In the genomic region with DNA sequence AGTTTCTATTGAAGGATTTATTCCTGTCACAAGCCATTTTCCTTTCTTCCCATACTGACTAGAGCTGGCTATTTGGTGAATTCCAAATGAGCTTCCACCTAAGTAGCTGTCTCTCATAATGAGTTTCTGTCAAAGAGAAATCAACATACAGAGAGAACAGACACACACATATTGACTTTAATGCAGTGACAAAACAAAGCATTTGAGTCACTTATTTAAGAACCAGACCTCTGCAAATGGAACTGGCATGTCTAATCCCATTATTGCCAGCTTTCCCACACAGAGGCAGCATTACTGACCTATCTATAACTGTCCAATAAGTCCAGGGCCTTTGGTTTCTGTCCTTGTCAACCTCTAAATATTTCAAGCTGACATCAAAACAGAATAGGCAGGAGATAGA, we compare ENCODE assay signal across 8 cellular contexts.
DNase-seq lines count a peak whose midpoint lies in the region; ATAC-seq and TF ChIP-seq lines count a peak whose summit lies in the region.

No MANE protein-coding gene starts in this region.

- no peak for TF ChIP-seq CTCF in gastrocnemius medialis (IDR thresholded peaks at IDR 0.05 in 4 of 5, conservative IDR thresholded peaks at IDR 0.05 in 1 of 5)

- H3K27ac Mint-ChIP-seq in activated T-helper 2 cell treated with anti-CD3 and anti-CD28 coated beads, Interferon-gamma antibody, Interleukin-2, Interleukin-4, amounts not matched to agents 10 μg/mL and 5 μg/mL and 100 μg/mL, durations not matched to agents 14 hours and 24 hours and 36 hours: no peak overlapping the region

- peaks cover 9% of the 10 kb centered on the region for H3K27me3 Mint-ChIP-seq in activated T-helper 2 cell treated with anti-CD3 and anti-CD28 coated beads, Interferon-gamma antibody, Interleukin-2, Interleukin-4, amounts not matched to agents 10 μg/mL and 5 μg/mL and 100 μg/mL, durations not matched to agents 14 hours and 24 hours and 36 hours (ENCODE audit: low read depth)

- ATAC-seq in GM19351 (IDR thresholded peaks at IDR 0.05; ENCODE audit: unreplicated experiment) (peak; percentile 17), HG02798 (IDR thresholded peaks at IDR 0.05; ENCODE audit: poor library complexity, unreplicated experiment) (peak; percentile 19), gastrocnemius medialis (no peak)

- no peaks in the 10 kb centered on the region for H3K9me3 Mint-ChIP-seq in activated T-helper 2 cell treated with anti-CD3 and anti-CD28 coated beads, Interferon-gamma antibody, Interleukin-2, Interleukin-4, amounts not matched to agents 10 μg/mL and 5 μg/mL and 100 μg/mL, durations not matched to agents 14 hours and 24 hours and 36 hours

- no peak for DNase-seq in activated T-helper 2 cell treated with anti-CD3 and anti-CD28 coated beads, Interferon-gamma antibody, Interleukin-2, Interleukin-4, amounts not matched to agents 10 μg/mL and 5 μg/mL and 100 μg/mL, durations not matched to agents 14 hours and 24 hours and 36 hours (ENCODE audit: low spot score)
- no peak for DNase-seq in gastrocnemius medialis
- DNase-seq in HPDE6-E6E7 (ENCODE audit: extremely low spot score): no peak
- no peak for DNase-seq in iPS-NIHi11 (ENCODE audit: low spot score)
- no peak for DNase-seq in germinal center (ENCODE audit: low spot score)
- DNase-seq in erythroblast (lab: John Stamatoyannopoulos, UW): no peak

- H3K27me3 ChIP-seq in gastrocnemius medialis: no peaks in the 10 kb centered on the region

- in situ Hi-C loops in gastrocnemius medialis (cut with MboI; ENCODE audit: low sequenced_read_pairs in 4 of 4): no loop called here

- H3K36me3 ChIP-seq in gastrocnemius medialis: no peaks in the 10 kb centered on the region

- peak overlapping the region; percentile 19 for H3K4me3 Mint-ChIP-seq in activated T-helper 2 cell treated with anti-CD3 and anti-CD28 coated beads, Interferon-gamma antibody, Interleukin-2, Interleukin-4, amounts not matched to agents 10 μg/mL and 5 μg/mL and 100 μg/mL, durations not matched to agents 14 hours and 24 hours and 36 hours (ENCODE audit: low read depth)

- no peaks in the 10 kb centered on the region for H3K9me3 ChIP-seq in gastrocnemius medialis

- peaks cover 13% of the 10 kb centered on the region for H3K4me1 Mint-ChIP-seq in activated T-helper 2 cell treated with anti-CD3 and anti-CD28 coated beads, Interferon-gamma antibody, Interleukin-2, Interleukin-4, amounts not matched to agents 10 μg/mL and 5 μg/mL and 100 μg/mL, durations not matched to agents 14 hours and 24 hours and 36 hours (ENCODE audit: low read depth)

- intact Hi-C loops in activated T-helper 2 cell treated with anti-CD3 and anti-CD28 coated beads, Interferon-gamma antibody, Interleukin-2, Interleukin-4, amounts not matched to agents 10 μg/mL and 5 μg/mL and 100 μg/mL, durations not matched to agents 14 hours and 24 hours and 36 hours (cut with micrococcal nuclease): loop anchor here (1.0 to 5.0 kb wide), 2 partner anchors 45 to 181 kb away; a partner anchor contains a TSS
- intact Hi-C loops in gastrocnemius medialis (cut with DNase I; ENCODE audit: low total_unique reads): no loop called here

- H3K36me3 Mint-ChIP-seq in activated T-helper 2 cell treated with anti-CD3 and anti-CD28 coated beads, Interferon-gamma antibody, Interleukin-2, Interleukin-4, amounts not matched to agents 10 μg/mL and 5 μg/mL and 100 μg/mL, durations not matched to agents 14 hours and 24 hours and 36 hours (ENCODE audit: low read depth): no peaks in the 10 kb centered on the region

- H3K27ac ChIP-seq in gastrocnemius medialis: peak overlapping the region; percentile 33 to 52 (median 44)

- H3K4me3 ChIP-seq in gastrocnemius medialis: no peak overlapping the region

- TF ChIP-seq POLR2A in gastrocnemius medialis (IDR thresholded peaks at IDR 0.05) (no peak), erythroblast (IDR thresholded peaks at IDR 0.05; ENCODE audit: low read length) (no peak)

- peaks cover 4 to 14% of the 10 kb centered on the region in 2 donors for H3K4me1 ChIP-seq in gastrocnemius medialis

Comparison
In these comparisons a context has a peak if more than half of its experiments do, and no peak if none do; other contexts are left out.
1. ATAC-seq: peak in GM19351 (single experiment) and HG02798 (single experiment); none in gastrocnemius medialis (0 of 2).